ENCODE assay signal across 1 cellular context in the genomic region with DNA sequence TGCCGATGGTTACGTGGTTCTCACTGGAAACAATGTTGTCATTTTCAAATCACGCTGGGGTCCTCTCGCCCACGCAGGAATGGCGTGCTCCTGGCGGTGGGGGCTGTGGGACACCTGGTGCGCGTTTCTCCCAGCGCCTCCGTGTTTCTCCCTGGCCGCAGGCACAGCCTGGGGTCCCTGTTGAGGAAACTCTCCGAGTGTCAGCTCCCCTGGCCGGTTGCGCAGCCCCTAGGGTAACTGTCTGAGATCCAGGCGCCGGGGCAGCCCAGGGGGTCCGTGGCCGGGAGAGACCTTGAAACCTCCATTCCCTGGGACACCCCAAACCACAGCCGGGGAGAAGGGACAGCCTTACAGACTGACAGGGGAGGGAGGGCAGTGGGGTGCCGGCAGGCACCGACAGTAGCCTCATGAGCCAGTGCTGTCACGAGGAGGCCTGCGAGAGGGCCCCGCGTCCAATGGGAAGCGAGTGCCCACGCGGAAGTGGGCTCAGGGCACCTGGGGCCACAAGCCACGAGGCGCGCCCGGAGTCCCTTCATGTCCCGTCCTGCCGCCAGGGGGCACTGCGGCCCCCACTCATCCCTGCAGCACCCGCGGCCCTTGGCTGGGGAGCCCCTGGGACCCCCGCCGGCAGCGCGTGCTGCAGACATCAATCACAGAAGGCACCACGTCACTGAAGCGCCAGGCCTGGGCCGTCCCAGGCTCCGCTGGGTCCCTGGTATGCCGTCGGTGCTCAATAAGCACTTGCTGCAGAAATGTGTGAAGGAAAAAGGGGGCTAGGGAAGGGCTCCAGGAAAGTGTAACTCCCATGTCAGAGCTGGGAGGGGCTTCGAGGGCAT.
TF ChIP-seq lines count a peak whose summit lies in the region.

No MANE protein-coding gene starts in this region.

TF ChIP-seq in HepG2, 621 proteins besides CTCF, POLR2A, EP300 and RAD21 (continued from another document and continues in another):
- TF ChIP-seq, protein P1, sequence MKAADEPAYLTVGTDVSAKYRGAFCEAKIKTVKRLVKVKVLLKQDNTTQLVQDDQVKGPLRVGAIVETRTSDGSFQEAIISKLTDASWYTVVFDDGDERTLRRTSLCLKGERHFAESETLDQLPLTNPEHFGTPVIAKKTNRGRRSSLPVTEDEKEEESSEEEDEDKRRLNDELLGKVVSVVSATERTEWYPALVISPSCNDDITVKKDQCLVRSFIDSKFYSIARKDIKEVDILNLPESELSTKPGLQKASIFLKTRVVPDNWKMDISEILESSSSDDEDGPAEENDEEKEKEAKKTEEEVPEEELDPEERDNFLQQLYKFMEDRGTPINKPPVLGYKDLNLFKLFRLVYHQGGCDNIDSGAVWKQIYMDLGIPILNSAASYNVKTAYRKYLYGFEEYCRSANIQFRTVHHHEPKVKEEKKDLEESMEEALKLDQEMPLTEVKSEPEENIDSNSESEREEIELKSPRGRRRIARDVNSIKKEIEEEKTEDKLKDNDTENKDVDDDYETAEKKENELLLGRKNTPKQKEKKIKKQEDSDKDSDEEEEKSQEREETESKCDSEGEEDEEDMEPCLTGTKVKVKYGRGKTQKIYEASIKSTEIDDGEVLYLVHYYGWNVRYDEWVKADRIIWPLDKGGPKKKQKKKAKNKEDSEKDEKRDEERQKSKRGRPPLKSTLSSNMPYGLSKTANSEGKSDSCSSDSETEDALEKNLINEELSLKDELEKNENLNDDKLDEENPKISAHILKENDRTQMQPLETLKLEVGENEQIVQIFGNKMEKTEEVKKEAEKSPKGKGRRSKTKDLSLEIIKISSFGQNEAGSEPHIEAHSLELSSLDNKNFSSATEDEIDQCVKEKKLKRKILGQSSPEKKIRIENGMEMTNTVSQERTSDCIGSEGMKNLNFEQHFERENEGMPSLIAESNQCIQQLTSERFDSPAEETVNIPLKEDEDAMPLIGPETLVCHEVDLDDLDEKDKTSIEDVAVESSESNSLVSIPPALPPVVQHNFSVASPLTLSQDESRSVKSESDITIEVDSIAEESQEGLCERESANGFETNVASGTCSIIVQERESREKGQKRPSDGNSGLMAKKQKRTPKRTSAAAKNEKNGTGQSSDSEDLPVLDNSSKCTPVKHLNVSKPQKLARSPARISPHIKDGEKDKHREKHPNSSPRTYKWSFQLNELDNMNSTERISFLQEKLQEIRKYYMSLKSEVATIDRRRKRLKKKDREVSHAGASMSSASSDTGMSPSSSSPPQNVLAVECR (CRISPR knock-in tag; IDR thresholded peaks at IDR 0.05; ENCODE audit: borderline replicate concordance): peak; percentile 63; the same call in 1 of the 2 replicates
- no peak for TF ChIP-seq ZBED4 (CRISPR knock-in tag; IDR thresholded peaks at IDR 0.05; ENCODE audit: borderline replicate concordance)
- TF ChIP-seq SALL1 (CRISPR knock-in tag; IDR thresholded peaks at IDR 0.05): peak; percentile 78
- no peak for TF ChIP-seq ATF3 (CRISPR knock-in tag; IDR thresholded peaks at IDR 0.05)
- no peak for TF ChIP-seq ZNF672 (CRISPR knock-in tag; IDR thresholded peaks at IDR 0.05)
- TF ChIP-seq SATB2 (CRISPR knock-in tag; IDR thresholded peaks at IDR 0.05): no peak
- no peak for TF ChIP-seq NFKBIZ (CRISPR knock-in tag; IDR thresholded peaks at IDR 0.05)
- TF ChIP-seq ZNF224 (CRISPR knock-in tag; IDR thresholded peaks at IDR 0.05): no peak
- TF ChIP-seq ZFP1 (CRISPR knock-in tag; IDR thresholded peaks at IDR 0.05): no peak
- no peak for TF ChIP-seq ARNT2 (CRISPR knock-in tag; IDR thresholded peaks at IDR 0.05; ENCODE audit: low read depth)
- TF ChIP-seq, protein P2, sequence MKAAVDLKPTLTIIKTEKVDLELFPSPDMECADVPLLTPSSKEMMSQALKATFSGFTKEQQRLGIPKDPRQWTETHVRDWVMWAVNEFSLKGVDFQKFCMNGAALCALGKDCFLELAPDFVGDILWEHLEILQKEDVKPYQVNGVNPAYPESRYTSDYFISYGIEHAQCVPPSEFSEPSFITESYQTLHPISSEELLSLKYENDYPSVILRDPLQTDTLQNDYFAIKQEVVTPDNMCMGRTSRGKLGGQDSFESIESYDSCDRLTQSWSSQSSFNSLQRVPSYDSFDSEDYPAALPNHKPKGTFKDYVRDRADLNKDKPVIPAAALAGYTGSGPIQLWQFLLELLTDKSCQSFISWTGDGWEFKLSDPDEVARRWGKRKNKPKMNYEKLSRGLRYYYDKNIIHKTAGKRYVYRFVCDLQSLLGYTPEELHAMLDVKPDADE (CRISPR knock-in tag; IDR thresholded peaks at IDR 0.05): no peak
- no peak for TF ChIP-seq ZNF296 (CRISPR knock-in tag; conservative IDR thresholded peaks at IDR 0.05)
- peak; percentile 73 for TF ChIP-seq THRA (CRISPR knock-in tag; IDR thresholded peaks at IDR 0.05; ENCODE audit: borderline replicate concordance)
- TF ChIP-seq KLF15 (CRISPR knock-in tag; IDR thresholded peaks at IDR 0.05; ENCODE audit: borderline replicate concordance): no peak
- no peak for TF ChIP-seq AHR (CRISPR knock-in tag; IDR thresholded peaks at IDR 0.05)
- TF ChIP-seq ZFY (CRISPR knock-in tag; IDR thresholded peaks at IDR 0.05): peak; percentile 36; the same call in 1 of the 2 replicates
- TF ChIP-seq ZNF629 (CRISPR knock-in tag; conservative IDR thresholded peaks at IDR 0.05): no peak
- TF ChIP-seq, protein P3, sequence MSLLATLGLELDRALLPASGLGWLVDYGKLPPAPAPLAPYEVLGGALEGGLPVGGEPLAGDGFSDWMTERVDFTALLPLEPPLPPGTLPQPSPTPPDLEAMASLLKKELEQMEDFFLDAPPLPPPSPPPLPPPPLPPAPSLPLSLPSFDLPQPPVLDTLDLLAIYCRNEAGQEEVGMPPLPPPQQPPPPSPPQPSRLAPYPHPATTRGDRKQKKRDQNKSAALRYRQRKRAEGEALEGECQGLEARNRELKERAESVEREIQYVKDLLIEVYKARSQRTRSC (CRISPR knock-in tag; IDR thresholded peaks at IDR 0.05; ENCODE audit: low read depth): no peak
- no peak for TF ChIP-seq ZNF460 (CRISPR knock-in tag; IDR thresholded peaks at IDR 0.05; ENCODE audit: borderline replicate concordance)
- TF ChIP-seq REST (IDR thresholded peaks at IDR 0.05; ENCODE audit: borderline replicate concordance in 1 of 2, low read depth in 1 of 2, low read length in 2 of 2): no peak
- no peak for TF ChIP-seq E2F5 (CRISPR knock-in tag; conservative IDR thresholded peaks at IDR 0.05)
- TF ChIP-seq ZNF879 (CRISPR knock-in tag; IDR thresholded peaks at IDR 0.05): no peak
- TF ChIP-seq JARID2 (CRISPR knock-in tag; IDR thresholded peaks at IDR 0.05; ENCODE audit: insufficient replicate concordance): no peak
- TF ChIP-seq SPEN (CRISPR knock-in tag; IDR thresholded peaks at IDR 0.05; ENCODE audit: low read depth): no peak
- TF ChIP-seq GATAD2A (CRISPR knock-in tag; IDR thresholded peaks at IDR 0.05): peak; percentile 64
- TF ChIP-seq, protein P4, sequence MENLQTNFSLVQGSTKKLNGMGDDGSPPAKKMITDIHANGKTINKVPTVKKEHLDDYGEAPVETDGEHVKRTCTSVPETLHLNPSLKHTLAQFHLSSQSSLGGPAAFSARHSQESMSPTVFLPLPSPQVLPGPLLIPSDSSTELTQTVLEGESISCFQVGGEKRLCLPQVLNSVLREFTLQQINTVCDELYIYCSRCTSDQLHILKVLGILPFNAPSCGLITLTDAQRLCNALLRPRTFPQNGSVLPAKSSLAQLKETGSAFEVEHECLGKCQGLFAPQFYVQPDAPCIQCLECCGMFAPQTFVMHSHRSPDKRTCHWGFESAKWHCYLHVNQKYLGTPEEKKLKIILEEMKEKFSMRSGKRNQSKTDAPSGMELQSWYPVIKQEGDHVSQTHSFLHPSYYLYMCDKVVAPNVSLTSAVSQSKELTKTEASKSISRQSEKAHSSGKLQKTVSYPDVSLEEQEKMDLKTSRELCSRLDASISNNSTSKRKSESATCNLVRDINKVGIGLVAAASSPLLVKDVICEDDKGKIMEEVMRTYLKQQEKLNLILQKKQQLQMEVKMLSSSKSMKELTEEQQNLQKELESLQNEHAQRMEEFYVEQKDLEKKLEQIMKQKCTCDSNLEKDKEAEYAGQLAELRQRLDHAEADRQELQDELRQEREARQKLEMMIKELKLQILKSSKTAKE (CRISPR knock-in tag; IDR thresholded peaks at IDR 0.05; ENCODE audit: borderline replicate concordance): no peak
- TF ChIP-seq MYC (CRISPR knock-in tag; IDR thresholded peaks at IDR 0.05; ENCODE audit: borderline replicate concordance): peak; percentile 90
- TF ChIP-seq FOXC1 (CRISPR knock-in tag; IDR thresholded peaks at IDR 0.05; ENCODE audit: borderline replicate concordance): peak; percentile 36; the same call in 1 of the 2 replicates
- TF ChIP-seq ZNF543 (CRISPR knock-in tag; IDR thresholded peaks at IDR 0.05): no peak
- no peak for TF ChIP-seq ZFAT (CRISPR knock-in tag; conservative IDR thresholded peaks at IDR 0.05)
- no peak for TF ChIP-seq ATF7 (IDR thresholded peaks at IDR 0.05)
- no peak for TF ChIP-seq ATF7 (CRISPR knock-in tag; IDR thresholded peaks at IDR 0.05)
- TF ChIP-seq SMAD1 (CRISPR knock-in tag; IDR thresholded peaks at IDR 0.05; ENCODE audit: borderline replicate concordance, low read depth): no peak
- TF ChIP-seq FOXK1 (CRISPR knock-in tag; IDR thresholded peaks at IDR 0.05; ENCODE audit: borderline replicate concordance, low read depth): no peak
